ENCODE assay signal across 1 cellular context in the genomic region with DNA sequence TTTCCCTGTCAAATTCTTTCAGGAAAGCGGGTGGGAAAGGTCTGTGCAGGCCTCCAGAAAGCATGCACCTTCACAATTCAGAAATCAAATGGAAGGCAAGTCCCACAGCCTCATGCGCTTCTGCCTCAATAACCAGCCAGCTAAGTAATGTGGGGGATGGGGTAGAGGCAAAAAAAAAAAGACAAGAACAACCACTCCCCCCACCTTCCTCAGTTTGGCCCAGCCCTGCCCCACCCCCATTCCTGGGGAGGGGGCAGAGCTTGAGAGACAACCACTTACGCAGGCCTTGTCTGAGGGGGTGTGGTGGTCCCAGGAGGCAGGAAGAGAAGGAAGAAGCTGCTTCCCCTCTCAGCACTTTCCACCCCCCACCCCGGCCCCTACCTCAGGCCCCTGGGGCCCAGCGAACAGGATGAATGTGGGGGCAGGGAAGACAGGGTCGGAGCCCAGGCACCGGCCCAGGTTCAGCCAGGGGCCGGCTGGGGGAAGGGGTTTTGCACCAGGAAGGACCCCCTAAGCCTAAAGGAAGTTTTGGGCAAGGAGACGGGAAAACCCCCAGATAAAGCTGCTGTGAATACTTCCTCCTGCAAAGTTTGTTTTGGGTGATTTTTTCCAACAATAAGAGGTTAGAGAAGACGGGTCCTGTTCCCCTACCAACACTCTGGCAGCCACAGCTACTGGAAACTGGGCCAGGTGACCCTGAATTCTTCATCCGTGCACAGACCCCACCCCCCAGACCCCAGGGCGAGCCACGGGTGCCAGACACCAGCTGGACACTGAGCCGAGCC.
TF ChIP-seq lines count a peak whose summit lies in the region.

No MANE protein-coding gene starts in this region.

TF ChIP-seq in H1, 55 proteins besides CTCF, POLR2A, EP300 and RAD21:
- TF ChIP-seq KDM5A (IDR thresholded peaks at IDR 0.05; ENCODE audit: low read length) (no peak), GTF2F1 (IDR thresholded peaks at IDR 0.05; ENCODE audit: borderline replicate concordance, low read depth, low read length) (no peak), SIX5 (IDR thresholded peaks at IDR 0.05; ENCODE audit: low read depth, low read length) (no peak), EGR1 (IDR thresholded peaks at IDR 0.05; ENCODE audit: borderline replicate concordance, low read depth, low read length) (0 out of 2 replicates have a peak, but pooled peaks have one; percentile 36), TCF12 (IDR thresholded peaks at IDR 0.05; ENCODE audit: low read depth, low read length) (0 out of 2 replicates have a peak, but pooled peaks have one; percentile 12), KDM4A (IDR thresholded peaks at IDR 0.05; ENCODE audit: low read depth, low read length, severe bottlenecking) (no peak), CBX5 (IDR thresholded peaks at IDR 0.05; ENCODE audit: low read depth, low read length) (no peak), TEAD4 (IDR thresholded peaks at IDR 0.05; ENCODE audit: low read depth, low read length) (peak; percentile 96), CHD2 (IDR thresholded peaks at IDR 0.05; ENCODE audit: low read length) (peak; percentile 68), SUZ12 (IDR thresholded peaks at IDR 0.05; ENCODE audit: low read length) (no peak), ASH2L (IDR thresholded peaks at IDR 0.05; ENCODE audit: low read length) (peak; percentile 9), SIN3A (conservative IDR thresholded peaks at IDR 0.05 in 1 of 2, IDR thresholded peaks at IDR 0.05 in 1 of 2; ENCODE audit: low read depth in 1 of 2, low read length in 2 of 2) (peak; percentile 50 to 66; a peak in 3 of 4 replicates), GABPA (IDR thresholded peaks at IDR 0.05; ENCODE audit: borderline replicate concordance, insufficient read depth, low read length) (no peak), TBP (IDR thresholded peaks at IDR 0.05; ENCODE audit: low read depth, low read length) (peak; percentile 70; the same call in 1 of the 2 replicates), ZNF274 (IDR thresholded peaks at IDR 0.05; ENCODE audit: borderline replicate concordance, extremely low read depth, low read length) (no peak), SP4 (IDR thresholded peaks at IDR 0.05; ENCODE audit: low read length) (peak; percentile 30; the same call in 1 of the 2 replicates), RFX5 (IDR thresholded peaks at IDR 0.05; ENCODE audit: borderline replicate concordance, low read depth, low read length) (no peak), NANOG (IDR thresholded peaks at IDR 0.05; ENCODE audit: insufficient read depth, low read depth, low read length, poor library complexity, severe bottlenecking) (no peak), EZH2 (IDR thresholded peaks at IDR 0.05; ENCODE audit: low read depth, low read length, severe bottlenecking) (no peak), KDM1A (IDR thresholded peaks at IDR 0.05; ENCODE audit: borderline replicate concordance, low read length) (no peak), MAFK (IDR thresholded peaks at IDR 0.05; ENCODE audit: low read depth, low read length) (no peak), TAF1 (IDR thresholded peaks at IDR 0.05; ENCODE audit: low read depth, low read length) (peak; percentile 62), CREB1 (IDR thresholded peaks at IDR 0.05) (peak; percentile 35; the same call in 1 of the 2 replicates), BRCA1 (IDR thresholded peaks at IDR 0.05; ENCODE audit: low read depth, low read length) (no peak), SRF (IDR thresholded peaks at IDR 0.05; ENCODE audit: low read depth, low read length) (no peak), CBX8 (IDR thresholded peaks at IDR 0.05; ENCODE audit: borderline replicate concordance, low read depth, low read length) (no peak), HDAC2 (IDR thresholded peaks at IDR 0.05; ENCODE audit: borderline replicate concordance in 1 of 2, low read depth in 2 of 2, low read length in 2 of 2) (no peak; a peak in 1 of 4 replicates), PHF8 (conservative IDR thresholded peaks at IDR 0.05; ENCODE audit: low read depth, low read length) (no peak), POU5F1 (IDR thresholded peaks at IDR 0.05; ENCODE audit: low read depth, low read length) (no peak), E2F6 (IDR thresholded peaks at IDR 0.05) (no peak), RBBP5 (IDR thresholded peaks at IDR 0.05; ENCODE audit: borderline replicate concordance, low read depth, low read length) (no peak; the same call in 1 of the 2 replicates), CEBPB (IDR thresholded peaks at IDR 0.05; ENCODE audit: low read depth, low read length) (no peak), FOSL1 (IDR thresholded peaks at IDR 0.05; ENCODE audit: insufficient read depth, low read depth, low read length) (no peak), CHD1 (IDR thresholded peaks at IDR 0.05; ENCODE audit: low read depth, low read length) (no peak), POLR2AphosphoS5 (IDR thresholded peaks at IDR 0.05; ENCODE audit: low read depth, low read length) (peak; percentile 48), SP1 (IDR thresholded peaks at IDR 0.05; ENCODE audit: low read depth, low read length) (peak; percentile 88), RNF2 (IDR thresholded peaks at IDR 0.05; ENCODE audit: borderline replicate concordance, low read depth, low read length, missing control alignments, poor library complexity, severe bottlenecking) (no peak), CTBP2 (IDR thresholded peaks at IDR 0.05; ENCODE audit: borderline replicate concordance, insufficient read depth, insufficient read length, low read length) (no peak), TAF7 (optimal IDR thresholded peaks at IDR 0.05; ENCODE audit: borderline replicate concordance, low read depth, low read length) (no peak), MAX (IDR thresholded peaks at IDR 0.05) (peak; percentile 45; the same call in 1 of the 2 replicates), SAP30 (IDR thresholded peaks at IDR 0.05; ENCODE audit: insufficient read depth, insufficient replicate concordance, low read length) (no peak), JUND (IDR thresholded peaks at IDR 0.05; ENCODE audit: low read length) (peak; percentile 60), SIRT6 (IDR thresholded peaks at IDR 0.05; ENCODE audit: low read length) (no peak), JUN (IDR thresholded peaks at IDR 0.05; ENCODE audit: low read depth, low read length) (no peak), SP2 (IDR thresholded peaks at IDR 0.05; ENCODE audit: low read length) (no peak), RXRA (IDR thresholded peaks at IDR 0.05; ENCODE audit: insufficient read depth, low read depth, low read length) (0 out of 2 replicates have a peak, but pooled peaks have one; percentile 15), HDAC6 (IDR thresholded peaks at IDR 0.05; ENCODE audit: low read depth, low read length) (no peak), NRF1 (IDR thresholded peaks at IDR 0.05; ENCODE audit: low read depth, low read length) (no peak), YY1 (IDR thresholded peaks at IDR 0.05; ENCODE audit: low read depth, low read length) (no peak), BACH1 (IDR thresholded peaks at IDR 0.05; ENCODE audit: low read length) (no peak), BCL11A (IDR thresholded peaks at IDR 0.05; ENCODE audit: low read depth in 2 of 2, low read length in 2 of 2) (no peak)
- TF ChIP-seq, protein P1, sequence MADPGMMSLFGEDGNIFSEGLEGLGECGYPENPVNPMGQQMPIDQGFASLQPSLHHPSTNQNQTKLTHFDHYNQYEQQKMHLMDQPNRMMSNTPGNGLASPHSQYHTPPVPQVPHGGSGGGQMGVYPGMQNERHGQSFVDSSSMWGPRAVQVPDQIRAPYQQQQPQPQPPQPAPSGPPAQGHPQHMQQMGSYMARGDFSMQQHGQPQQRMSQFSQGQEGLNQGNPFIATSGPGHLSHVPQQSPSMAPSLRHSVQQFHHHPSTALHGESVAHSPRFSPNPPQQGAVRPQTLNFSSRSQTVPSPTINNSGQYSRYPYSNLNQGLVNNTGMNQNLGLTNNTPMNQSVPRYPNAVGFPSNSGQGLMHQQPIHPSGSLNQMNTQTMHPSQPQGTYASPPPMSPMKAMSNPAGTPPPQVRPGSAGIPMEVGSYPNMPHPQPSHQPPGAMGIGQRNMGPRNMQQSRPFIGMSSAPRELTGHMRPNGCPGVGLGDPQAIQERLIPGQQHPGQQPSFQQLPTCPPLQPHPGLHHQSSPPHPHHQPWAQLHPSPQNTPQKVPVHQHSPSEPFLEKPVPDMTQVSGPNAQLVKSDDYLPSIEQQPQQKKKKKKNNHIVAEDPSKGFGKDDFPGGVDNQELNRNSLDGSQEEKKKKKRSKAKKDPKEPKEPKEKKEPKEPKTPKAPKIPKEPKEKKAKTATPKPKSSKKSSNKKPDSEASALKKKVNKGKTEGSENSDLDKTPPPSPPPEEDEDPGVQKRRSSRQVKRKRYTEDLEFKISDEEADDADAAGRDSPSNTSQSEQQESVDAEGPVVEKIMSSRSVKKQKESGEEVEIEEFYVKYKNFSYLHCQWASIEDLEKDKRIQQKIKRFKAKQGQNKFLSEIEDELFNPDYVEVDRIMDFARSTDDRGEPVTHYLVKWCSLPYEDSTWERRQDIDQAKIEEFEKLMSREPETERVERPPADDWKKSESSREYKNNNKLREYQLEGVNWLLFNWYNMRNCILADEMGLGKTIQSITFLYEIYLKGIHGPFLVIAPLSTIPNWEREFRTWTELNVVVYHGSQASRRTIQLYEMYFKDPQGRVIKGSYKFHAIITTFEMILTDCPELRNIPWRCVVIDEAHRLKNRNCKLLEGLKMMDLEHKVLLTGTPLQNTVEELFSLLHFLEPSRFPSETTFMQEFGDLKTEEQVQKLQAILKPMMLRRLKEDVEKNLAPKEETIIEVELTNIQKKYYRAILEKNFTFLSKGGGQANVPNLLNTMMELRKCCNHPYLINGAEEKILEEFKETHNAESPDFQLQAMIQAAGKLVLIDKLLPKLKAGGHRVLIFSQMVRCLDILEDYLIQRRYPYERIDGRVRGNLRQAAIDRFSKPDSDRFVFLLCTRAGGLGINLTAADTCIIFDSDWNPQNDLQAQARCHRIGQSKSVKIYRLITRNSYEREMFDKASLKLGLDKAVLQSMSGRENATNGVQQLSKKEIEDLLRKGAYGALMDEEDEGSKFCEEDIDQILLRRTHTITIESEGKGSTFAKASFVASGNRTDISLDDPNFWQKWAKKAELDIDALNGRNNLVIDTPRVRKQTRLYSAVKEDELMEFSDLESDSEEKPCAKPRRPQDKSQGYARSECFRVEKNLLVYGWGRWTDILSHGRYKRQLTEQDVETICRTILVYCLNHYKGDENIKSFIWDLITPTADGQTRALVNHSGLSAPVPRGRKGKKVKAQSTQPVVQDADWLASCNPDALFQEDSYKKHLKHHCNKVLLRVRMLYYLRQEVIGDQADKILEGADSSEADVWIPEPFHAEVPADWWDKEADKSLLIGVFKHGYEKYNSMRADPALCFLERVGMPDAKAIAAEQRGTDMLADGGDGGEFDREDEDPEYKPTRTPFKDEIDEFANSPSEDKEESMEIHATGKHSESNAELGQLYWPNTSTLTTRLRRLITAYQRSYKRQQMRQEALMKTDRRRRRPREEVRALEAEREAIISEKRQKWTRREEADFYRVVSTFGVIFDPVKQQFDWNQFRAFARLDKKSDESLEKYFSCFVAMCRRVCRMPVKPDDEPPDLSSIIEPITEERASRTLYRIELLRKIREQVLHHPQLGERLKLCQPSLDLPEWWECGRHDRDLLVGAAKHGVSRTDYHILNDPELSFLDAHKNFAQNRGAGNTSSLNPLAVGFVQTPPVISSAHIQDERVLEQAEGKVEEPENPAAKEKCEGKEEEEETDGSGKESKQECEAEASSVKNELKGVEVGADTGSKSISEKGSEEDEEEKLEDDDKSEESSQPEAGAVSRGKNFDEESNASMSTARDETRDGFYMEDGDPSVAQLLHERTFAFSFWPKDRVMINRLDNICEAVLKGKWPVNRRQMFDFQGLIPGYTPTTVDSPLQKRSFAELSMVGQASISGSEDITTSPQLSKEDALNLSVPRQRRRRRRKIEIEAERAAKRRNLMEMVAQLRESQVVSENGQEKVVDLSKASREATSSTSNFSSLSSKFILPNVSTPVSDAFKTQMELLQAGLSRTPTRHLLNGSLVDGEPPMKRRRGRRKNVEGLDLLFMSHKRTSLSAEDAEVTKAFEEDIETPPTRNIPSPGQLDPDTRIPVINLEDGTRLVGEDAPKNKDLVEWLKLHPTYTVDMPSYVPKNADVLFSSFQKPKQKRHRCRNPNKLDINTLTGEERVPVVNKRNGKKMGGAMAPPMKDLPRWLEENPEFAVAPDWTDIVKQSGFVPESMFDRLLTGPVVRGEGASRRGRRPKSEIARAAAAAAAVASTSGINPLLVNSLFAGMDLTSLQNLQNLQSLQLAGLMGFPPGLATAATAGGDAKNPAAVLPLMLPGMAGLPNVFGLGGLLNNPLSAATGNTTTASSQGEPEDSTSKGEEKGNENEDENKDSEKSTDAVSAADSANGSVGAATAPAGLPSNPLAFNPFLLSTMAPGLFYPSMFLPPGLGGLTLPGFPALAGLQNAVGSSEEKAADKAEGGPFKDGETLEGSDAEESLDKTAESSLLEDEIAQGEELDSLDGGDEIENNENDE (IDR thresholded peaks at IDR 0.05; ENCODE audit: insufficient replicate concordance, low read length) = no peak
- TF ChIP-seq, protein P2, sequence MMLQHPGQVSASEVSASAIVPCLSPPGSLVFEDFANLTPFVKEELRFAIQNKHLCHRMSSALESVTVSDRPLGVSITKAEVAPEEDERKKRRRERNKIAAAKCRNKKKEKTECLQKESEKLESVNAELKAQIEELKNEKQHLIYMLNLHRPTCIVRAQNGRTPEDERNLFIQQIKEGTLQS (IDR thresholded peaks at IDR 0.05; ENCODE audit: insufficient read depth, low read depth, low read length) = no peak
- TF ChIP-seq, protein P3, sequence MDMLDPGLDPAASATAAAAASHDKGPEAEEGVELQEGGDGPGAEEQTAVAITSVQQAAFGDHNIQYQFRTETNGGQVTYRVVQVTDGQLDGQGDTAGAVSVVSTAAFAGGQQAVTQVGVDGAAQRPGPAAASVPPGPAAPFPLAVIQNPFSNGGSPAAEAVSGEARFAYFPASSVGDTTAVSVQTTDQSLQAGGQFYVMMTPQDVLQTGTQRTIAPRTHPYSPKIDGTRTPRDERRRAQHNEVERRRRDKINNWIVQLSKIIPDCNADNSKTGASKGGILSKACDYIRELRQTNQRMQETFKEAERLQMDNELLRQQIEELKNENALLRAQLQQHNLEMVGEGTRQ (IDR thresholded peaks at IDR 0.05; ENCODE audit: low read length) = no peak
- TF ChIP-seq, protein P4, sequence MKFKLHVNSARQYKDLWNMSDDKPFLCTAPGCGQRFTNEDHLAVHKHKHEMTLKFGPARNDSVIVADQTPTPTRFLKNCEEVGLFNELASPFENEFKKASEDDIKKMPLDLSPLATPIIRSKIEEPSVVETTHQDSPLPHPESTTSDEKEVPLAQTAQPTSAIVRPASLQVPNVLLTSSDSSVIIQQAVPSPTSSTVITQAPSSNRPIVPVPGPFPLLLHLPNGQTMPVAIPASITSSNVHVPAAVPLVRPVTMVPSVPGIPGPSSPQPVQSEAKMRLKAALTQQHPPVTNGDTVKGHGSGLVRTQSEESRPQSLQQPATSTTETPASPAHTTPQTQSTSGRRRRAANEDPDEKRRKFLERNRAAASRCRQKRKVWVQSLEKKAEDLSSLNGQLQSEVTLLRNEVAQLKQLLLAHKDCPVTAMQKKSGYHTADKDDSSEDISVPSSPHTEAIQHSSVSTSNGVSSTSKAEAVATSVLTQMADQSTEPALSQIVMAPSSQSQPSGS (IDR thresholded peaks at IDR 0.05; ENCODE audit: low read length) = no peak
